ENCODE assay signal across 16 cellular contexts in the genomic region with DNA sequence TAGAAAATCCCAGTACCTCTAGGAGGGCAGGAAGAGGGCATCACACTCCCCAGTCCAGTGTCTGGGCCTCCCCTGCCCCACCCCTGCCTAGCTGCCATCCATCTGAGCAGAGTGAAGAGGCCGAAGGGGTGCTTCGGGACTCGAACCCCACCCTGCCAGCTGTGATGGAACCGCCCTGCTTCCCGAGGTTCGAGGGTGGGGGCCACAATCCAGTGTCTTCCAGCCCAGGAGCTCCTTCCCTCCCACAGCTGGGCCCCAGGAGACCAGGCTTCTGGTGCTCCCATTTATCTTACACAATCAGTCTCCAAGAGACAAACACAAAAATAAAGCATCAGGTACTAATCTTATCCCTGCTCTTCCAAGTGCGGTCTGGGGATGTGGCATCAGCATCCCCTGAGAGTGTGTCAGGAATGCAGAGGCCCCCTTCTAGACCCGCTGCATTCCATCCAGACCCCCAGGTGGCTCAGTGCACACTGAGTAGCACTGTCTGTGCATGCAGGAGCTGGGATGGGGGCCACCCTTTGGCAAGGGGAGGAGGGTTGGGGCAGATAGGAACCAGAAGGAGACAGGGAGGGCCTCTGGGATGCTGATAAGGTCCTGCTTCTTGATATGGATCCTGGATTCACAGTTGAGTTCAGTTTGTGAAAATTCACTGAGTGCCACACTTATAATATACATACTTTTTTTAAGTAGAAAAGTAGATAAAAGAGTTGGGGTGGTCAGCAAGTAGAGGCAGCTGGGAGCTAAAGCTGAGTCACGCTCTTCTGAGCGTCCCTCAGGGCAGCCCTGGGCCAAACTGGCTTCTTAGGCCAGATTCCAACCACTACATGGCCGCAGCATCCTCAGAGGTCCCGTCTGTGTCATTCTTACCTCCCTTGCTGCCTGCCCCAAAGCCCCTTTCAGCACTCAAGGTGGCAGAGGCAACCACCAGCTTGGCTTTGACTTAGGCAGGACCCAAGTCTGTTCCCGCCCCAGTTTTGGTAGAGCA.
"Had no signal": no experiment of that assay in that cellular context is flagged by ENCODE, and none has a peak within 500 bp of the region (broad histone marks: within the 10 kb centered on the region; RNA-seq: fewer than 3 reads in every experiment).

No MANE protein-coding gene starts in this region.

- DNase-seq: activated CD4-positive, alpha-beta memory T cell treated with anti-CD3 and anti-CD28 coated beads for 36 hours; activated CD4-positive, alpha-beta T cell treated with anti-CD3 and anti-CD28 coated beads for 1 hour; activated CD8-positive, alpha-beta memory T cell treated with anti-CD3 and anti-CD28 coated beads, Interleukin-2, amount 50 U/mL, for 4 hours; activated naive CD4-positive, alpha-beta T cell; hippocampal formation; midbrain; posterior cingulate gyrus; small intestine; T-helper 9 cell had no signal

- H3K4me1 ChIP-seq: ascending aorta had no signal

- H3K36me3 Mint-ChIP-seq: activated CD4-positive, alpha-beta memory T cell treated with anti-CD3 and anti-CD28 coated beads for 36 hours; type B pancreatic cell had no signal

- H3K36me3 ChIP-seq: ascending aorta, cardiac muscle cell, neutrophil had no signal

- H3K27me3 ChIP-seq: ascending aorta, cardiac muscle cell, neutrophil had no signal

- H3K27ac ChIP-seq: ascending aorta, cardiac muscle cell, neutrophil had no signal

- H3K27me3 Mint-ChIP-seq: activated CD4-positive, alpha-beta memory T cell treated with anti-CD3 and anti-CD28 coated beads for 36 hours; type B pancreatic cell had no signal

- H3K4me3 Mint-ChIP-seq: activated CD4-positive, alpha-beta memory T cell treated with anti-CD3 and anti-CD28 coated beads for 36 hours; activated T-helper 1 cell treated with anti-CD3 and anti-CD28 coated beads, Interleukin-12 subunit alpha, Interleukin-12 subunit beta, Interleukin-2, Interleukin-4 antibody, amounts not matched to agents 30 ng/mL and 10 ng/mL and 1 ng/mL, durations not matched to agents 14 hours and 24 hours and 36 hours; type B pancreatic cell had no signal

- FAIRE-seq: colon, endothelial cell of umbilical vein, small intestine had no signal

- H3K9me3 Mint-ChIP-seq: activated CD4-positive, alpha-beta memory T cell treated with anti-CD3 and anti-CD28 coated beads for 36 hours; activated T-helper 1 cell treated with anti-CD3 and anti-CD28 coated beads, Interleukin-12 subunit alpha, Interleukin-12 subunit beta, Interleukin-2, Interleukin-4 antibody, amounts not matched to agents 30 ng/mL and 10 ng/mL and 1 ng/mL, durations not matched to agents 14 hours and 24 hours and 36 hours; type B pancreatic cell had no signal

- H3K27ac Mint-ChIP-seq: activated CD4-positive, alpha-beta memory T cell treated with anti-CD3 and anti-CD28 coated beads for 36 hours; activated T-helper 1 cell treated with anti-CD3 and anti-CD28 coated beads, Interleukin-12 subunit alpha, Interleukin-12 subunit beta, Interleukin-2, Interleukin-4 antibody, amounts not matched to agents 30 ng/mL and 10 ng/mL and 1 ng/mL, durations not matched to agents 14 hours and 24 hours and 36 hours; type B pancreatic cell had no signal

- H3K4me3 ChIP-seq: ascending aorta, cardiac muscle cell had no signal

- H3K9me3 ChIP-seq: ascending aorta, neutrophil had no signal
